Comparison of ENCODE assay signal across 10 cellular contexts in the genomic region with DNA sequence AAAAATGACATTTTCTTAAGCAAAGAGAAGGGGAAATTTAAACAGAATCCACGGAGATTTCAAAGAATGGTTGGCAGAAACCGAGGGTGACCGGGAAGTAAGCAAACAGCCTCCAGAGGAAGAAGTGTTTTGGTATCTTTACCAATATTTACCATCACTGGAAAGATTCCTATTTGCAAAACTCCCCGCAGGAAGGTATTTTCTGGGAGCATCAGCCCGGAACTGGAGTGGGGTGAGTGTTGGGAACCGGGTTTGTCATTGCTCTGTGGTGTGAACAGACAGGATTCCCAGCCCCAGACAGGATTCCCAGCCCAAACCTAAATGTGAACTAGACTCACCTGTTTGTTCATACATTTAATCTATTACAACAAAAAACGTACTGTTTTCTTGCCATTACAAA. TPM values are rescaled to one million over a fixed set of nuclear protein-coding genes. Genes with fewer than 3 reads are reported as not detected.
"Had no signal": no experiment of that assay in that cellular context is flagged by ENCODE, and none has a peak within 500 bp of the region (broad histone marks: within the 10 kb centered on the region; RNA-seq: fewer than 3 reads in every experiment).

No MANE protein-coding gene starts in this region.

- H3K4me3 ChIP-seq: K562 had no signal

- H3K9ac ChIP-seq: KMS-11 had no signal

- FAIRE-seq: HTR-8/SVneo, K562 had no signal

- H3K27ac ChIP-seq: HL-60, KMS-11 had no signal

- DNase-seq: IMR-90, KBM-7, KG1 had no signal

- ATAC-seq: K562 had no signal

RNA-seq across cellular contexts. Expression of a gene that starts 19.2 kb away (rescaled TPM):
- total RNA-seq: HT-29, HT1080, IMR-90, K562 had no signal
- polyA plus RNA-seq: IgD-negative memory B cell, IMR-90, K562 had no signal
